Comparison of ENCODE assay signal across 8 cellular contexts in genomic region chr16:85652431-85653221, GRCh38. TPM values are rescaled to one million over a fixed set of nuclear protein-coding genes. Genes with fewer than 3 reads are reported as not detected.
A peak's percentile ranks its signal among the peaks of the same experiment; 100 is the strongest.
DNase-seq lines count a peak whose midpoint lies in the region; ATAC-seq, FAIRE-seq and TF ChIP-seq lines count a peak whose summit lies in the region.

No MANE protein-coding gene starts in this region.

- H2BK12ac ChIP-seq in H9 (ENCODE audit: insufficient read length, low read depth, low read length) = no peak overlapping the region

- H3K14ac ChIP-seq in H9 (ENCODE audit: insufficient read depth, low read length) = no peak overlapping the region

- H3K36me3 Mint-ChIP-seq in CD8-positive, alpha-beta T cell = peaks cover 56% of the 10 kb centered on the region
- peaks cover 16% of the 10 kb centered on the region for H3K36me3 Mint-ChIP-seq in WTC11
- peaks cover 29 to 65% (median 63%) of the 10 kb centered on the region in 3 experiments for H3K36me3 Mint-ChIP-seq in H9 (ENCODE audit: insufficient read depth in 1 of 3, low read depth in 3 of 3)

- H3K27me3 ChIP-seq in CD8-positive, alpha-beta T cell (ENCODE audit: insufficient read depth, low read length) = no peaks in the 10 kb centered on the region
- H3K27me3 ChIP-seq in heart right ventricle = no peaks in the 10 kb centered on the region
- no peaks in the 10 kb centered on the region for H3K27me3 ChIP-seq in small intestine (ENCODE audit: control insufficient read depth in 2 of 2, insufficient read depth in 2 of 2, low read length in 2 of 2)
- no peaks in the 10 kb centered on the region for H3K27me3 ChIP-seq in H9 (ENCODE audit: insufficient read depth, low read length)

- H3K18ac ChIP-seq in H9 (ENCODE audit: insufficient read length, low read depth, low read length) = no peak overlapping the region

- no peak overlapping the region for H4K91ac ChIP-seq in H9 (ENCODE audit: insufficient read length, low read depth, low read length)

- intact Hi-C loops in CD8-positive, alpha-beta T cell (cut with DNase I, micrococcal nuclease) = no loop called here
- intact Hi-C loops in heart right ventricle (cut with DNase I) = no loop called here

- no peak overlapping the region for H3K56ac ChIP-seq in H9 (ENCODE audit: insufficient read length, low read depth, low read length)

- no peak overlapping the region for H3K27ac Mint-ChIP-seq in CD8-positive, alpha-beta T cell
- peak overlapping the region; percentile 32; the same call in 1 of the 2 replicates for H3K27ac Mint-ChIP-seq in WTC11
- H3K27ac Mint-ChIP-seq in H9 = peak overlapping the region in 1 of 3 experiments; percentile 76; a peak in 3 of 7 replicates

- no peak for TF ChIP-seq CTCF in CD8-positive, alpha-beta T cell (IDR thresholded peaks at IDR 0.05)
- TF ChIP-seq CTCF in WTC11 (IDR thresholded peaks at IDR 0.05) = no peak
- no peak for TF ChIP-seq CTCF in heart right ventricle (IDR thresholded peaks at IDR 0.05)
- TF ChIP-seq CTCF in H9 (conservative IDR thresholded peaks at IDR 0.05) = no peak

- H3K4me1 ChIP-seq in CD8-positive, alpha-beta T cell (ENCODE audit: insufficient read depth, low read length) = no peaks in the 10 kb centered on the region
- peaks cover 6 to 37% (median 22%) of the 10 kb centered on the region in 9 donors for H3K4me1 ChIP-seq in heart right ventricle
- peaks cover 0 to 6% of the 10 kb centered on the region in 2 donors for H3K4me1 ChIP-seq in small intestine (ENCODE audit: control insufficient read depth in 2 of 2, insufficient read depth in 1 of 2, low read depth in 1 of 2, low read length in 1 of 2)
- no peaks in the 10 kb centered on the region for H3K4me1 ChIP-seq in H9 (ENCODE audit: insufficient read depth, low read length)

- 52 to 70% methylated on average over 31 to 35 of the region's 35 CpGs for WGBS in heart right ventricle, 2 donors
- WGBS in small intestine, 3 donors = 54 to 69% (median 57%) methylated on average over 33 to 35 of the region's 35 CpGs
- WGBS in H9 (ENCODE audit: extremely low coverage, insufficient read length, low lambda C conversion rate) = no CpG with 5 or more reads among the region's 35 CpGs

- POLR2A ChIA-PET in CD8-positive, alpha-beta T cell (lab: Charles Lee) = no interaction called here
- POLR2A ChIA-PET in WTC11 (lab: Charles Lee) = no interaction called here

- H3K27ac ChIP-seq in CD8-positive, alpha-beta T cell (ENCODE audit: low read depth, low read length) = no peak overlapping the region
- peak overlapping the region in 1 of 10 donors; percentile 64 for H3K27ac ChIP-seq in heart right ventricle
- H3K27ac ChIP-seq in small intestine (ENCODE audit: low read depth in 1 of 2, low read length in 1 of 2) = peak overlapping the region in 1 of 2 donors; percentile 69
- no peak overlapping the region for H3K27ac ChIP-seq in H9 (ENCODE audit: insufficient read length, low read depth, low read length)

- H2BK20ac ChIP-seq in H9 (ENCODE audit: low read depth, low read length, poor library complexity, severe bottlenecking) = no peak overlapping the region

- peak in 2 of 7 experiments; percentile 18 to 48 for DNase-seq in CD8-positive, alpha-beta T cell
- DNase-seq in HuH-7.5 (ENCODE audit: low spot score) = peak; percentile 68
- no peak for DNase-seq in WTC11 (ENCODE audit: low spot score)
- peak in 1 of 2 donors; percentile 68 for DNase-seq in heart right ventricle
- peak; percentile 25 for DNase-seq in small intestine
- DNase-seq in H9 = no peak

- CTCF ChIA-PET in CD8-positive, alpha-beta T cell (lab: Charles Lee) = no interaction called here
- CTCF ChIA-PET in WTC11 (lab: Charles Lee) = no interaction called here

- no peaks in the 10 kb centered on the region for H3K9me3 Mint-ChIP-seq in CD8-positive, alpha-beta T cell
- H3K9me3 Mint-ChIP-seq in WTC11 (no peaks in the 10 kb centered on the region), H9 (peaks cover 0 to 3% of the 10 kb centered on the region in 2 experiments; a peak in 1 of 5 replicates)

- no peak overlapping the region for H3K4me3 ChIP-seq in CD8-positive, alpha-beta T cell (ENCODE audit: low read depth, low read length)
- no peak overlapping the region for H3K4me3 ChIP-seq in heart right ventricle
- no peak overlapping the region for H3K4me3 ChIP-seq in small intestine (ENCODE audit: low read depth in 1 of 2, low read length in 2 of 2)

- peaks cover 45% of the 10 kb centered on the region for H3K36me3 ChIP-seq in CD8-positive, alpha-beta T cell (ENCODE audit: insufficient read depth, low read length)
- peaks cover 0 to 73% (median 20%) of the 10 kb centered on the region in 9 donors for H3K36me3 ChIP-seq in heart right ventricle
- H3K36me3 ChIP-seq in small intestine (ENCODE audit: control insufficient read depth in 2 of 2, insufficient read depth in 2 of 2, low read length in 2 of 2) = peaks cover 0 to 27% of the 10 kb centered on the region in 2 donors

- H4K20me1 ChIP-seq in H9 (ENCODE audit: control insufficient read depth, insufficient read depth, insufficient read length) = no peaks in the 10 kb centered on the region

- H3K4me1 Mint-ChIP-seq in CD8-positive, alpha-beta T cell (ENCODE audit: low read depth) = peaks cover 6% of the 10 kb centered on the region
- H3K4me1 Mint-ChIP-seq in WTC11 (peaks cover 5% of the 10 kb centered on the region; the same call in 1 of the 2 replicates), H9 (peaks cover 0 to 15% of the 10 kb centered on the region in 2 experiments; a peak in 3 of 4 replicates)

- no peaks in the 10 kb centered on the region for H3K9me3 ChIP-seq in CD8-positive, alpha-beta T cell (ENCODE audit: low read length)
- H3K9me3 ChIP-seq in heart right ventricle = no peaks in the 10 kb centered on the region
- no peaks in the 10 kb centered on the region for H3K9me3 ChIP-seq in small intestine (ENCODE audit: control insufficient read depth, low read depth)
- no peaks in the 10 kb centered on the region for H3K9me3 ChIP-seq in H9 (ENCODE audit: control insufficient read depth, low read depth, low read length)

- no peak for FAIRE-seq in small intestine (lab: Jason Lieb, UNC)

- no peak overlapping the region for H3T11ph ChIP-seq in H9 (ENCODE audit: low read length)

- H2AFZ ChIP-seq in H9 (ENCODE audit: low read length) = no peak overlapping the region

- H3K23me2 ChIP-seq in H9 (ENCODE audit: insufficient read length, low read depth, low read length, poor library complexity, severe bottlenecking) = no peaks in the 10 kb centered on the region

- no peak overlapping the region for H4K8ac ChIP-seq in H9 (replicated peaks; ENCODE audit: insufficient read length, low read depth, low read length)

- no peak overlapping the region for H3K4ac ChIP-seq in H9 (ENCODE audit: low read depth, low read length)

- H3K79me1 ChIP-seq in H9 (ENCODE audit: insufficient read depth, low read depth, low read length, poor library complexity, severe bottlenecking) = peaks cover 8% of the 10 kb centered on the region

- no peaks in the 10 kb centered on the region for H3K27me3 Mint-ChIP-seq in CD8-positive, alpha-beta T cell (ENCODE audit: low read depth)
- H3K27me3 Mint-ChIP-seq in WTC11 (ENCODE audit: low read depth) = no peaks in the 10 kb centered on the region
- H3K27me3 Mint-ChIP-seq in H9 (ENCODE audit: low read depth) = no peaks in the 10 kb centered on the region; the same call in 1 of the 2 replicates

- no peak overlapping the region for H2AK5ac ChIP-seq in H9 (ENCODE audit: insufficient read length, low read length)

- no peak overlapping the region for H4K5ac ChIP-seq in H9 (ENCODE audit: insufficient read length, low read depth, low read length)

- H2BK5ac ChIP-seq in H9 (ENCODE audit: insufficient read length, low read length) = no peak overlapping the region

- H3K79me2 ChIP-seq in H9 (ENCODE audit: insufficient read depth, low read length) = no peaks in the 10 kb centered on the region

- H3K4me3 Mint-ChIP-seq in CD8-positive, alpha-beta T cell = no peak overlapping the region
- H3K4me3 Mint-ChIP-seq in WTC11 (no peak overlapping the region), H9 (no peak overlapping the region)

- H3K4me2 ChIP-seq in H9 (ENCODE audit: insufficient read depth, insufficient read length, low read length) = no peak overlapping the region

- H3K9ac ChIP-seq in H9 (ENCODE audit: extremely low read depth, insufficient read length, low read length) = no peak overlapping the region

- H3K23ac ChIP-seq in H9 (ENCODE audit: insufficient read length, low read depth, low read length) = no peak overlapping the region

- peak; percentile 64 for ATAC-seq in CD8-positive, alpha-beta T cell
- ATAC-seq in WTC11 = peak; percentile 24
- peak in 7 of 8 donors; percentile 19 to 60 (median 36) for ATAC-seq in heart right ventricle
- ATAC-seq in HG03342 (IDR thresholded peaks at IDR 0.05; ENCODE audit: unreplicated experiment) = no peak
- no peak for ATAC-seq in GM21717 (IDR thresholded peaks at IDR 0.05; ENCODE audit: unreplicated experiment)

- no peak overlapping the region for H2BK120ac ChIP-seq in H9 (ENCODE audit: low read depth, low read length, poor library complexity, severe bottlenecking)

- no peak overlapping the region for H2BK15ac ChIP-seq in H9 (ENCODE audit: low read depth, low read length)

TF ChIP-seq in WTC11, 78 proteins besides CTCF, POLR2A, EP300 and RAD21:
- TF ChIP-seq ZNF263 (CRISPR knock-in tag; IDR thresholded peaks at IDR 0.05; ENCODE audit: low read depth) = peak; percentile 64; the same call in 1 of the 2 replicates
- no peak for TF ChIP-seq ZNF317 (CRISPR knock-in tag; IDR thresholded peaks at IDR 0.05; ENCODE audit: borderline replicate concordance, low read depth)
- no peak for TF ChIP-seq CREM (CRISPR knock-in tag; IDR thresholded peaks at IDR 0.05)
- TF ChIP-seq NR1H2 (CRISPR knock-in tag; IDR thresholded peaks at IDR 0.05) = no peak
- no peak for TF ChIP-seq E2F4 (CRISPR knock-in tag; IDR thresholded peaks at IDR 0.05; ENCODE audit: borderline replicate concordance, low read depth)

RNA-seq across cellular contexts. Expression of gene GINS2, which starts 36.1 kb away (rescaled TPM):
- 1 to 10 TPM in 1 of 2 experiments, under 1 TPM in 1; 0.58 to 1.0 TPM for total RNA-seq in CD8-positive, alpha-beta T cell
- total RNA-seq in WTC11 (2021) (35.5 to 38.4 TPM (median 38.0 TPM) in 3 replicates), heart right ventricle (1 to 10 TPM in 2 of 10 donors, under 1 TPM in 8; 0.20 to 2.8 (median 0.80) TPM), H9 (2021) (52.7 and 53.2 TPM in 2 replicates)
- polyA plus RNA-seq in heart right ventricle (under 1 TPM; 0.22 to 0.51 TPM), small intestine (10 to 100 TPM in 1 of 3 donors, 1 to 10 TPM in 2; 2.0 to 11.2 (median 3.2) TPM)

RNA-seq across cellular contexts. Expression of gene GSE1, which starts 39.5 kb away (rescaled TPM):
- 10 to 100 TPM; 67.8 to 72.1 TPM for total RNA-seq in CD8-positive, alpha-beta T cell
- total RNA-seq in WTC11 (2021) (91.0 to 124 TPM (median 93.8 TPM) in 3 replicates), heart right ventricle (10 to 100 TPM; 31.1 to 53.2 (median 33.6) TPM), H9 (2021) (123 and 125 TPM in 2 replicates)
- polyA plus RNA-seq in heart right ventricle (10 to 100 TPM; 15.6 to 25.0 TPM), small intestine (10 to 100 TPM in 1 of 3 donors, 1 to 10 TPM in 2; 9.2 to 25.6 (median 9.8) TPM)

Comparison
In these comparisons a context has a peak if more than half of its experiments do, and no peak if none do; other contexts are left out.
1. ATAC-seq: peak in CD8-positive, alpha-beta T cell (single experiment), WTC11 (single experiment) and heart right ventricle (7 of 8); none in HG03342 (single experiment) and GM21717 (single experiment).
2. DNase-seq: peak in HuH-7.5 (single experiment) and small intestine (single experiment); none in WTC11 (single experiment) and H9 (single experiment).